Comparison of ENCODE assay signal across 10 cellular contexts in genomic region chr19:5036733-5037681, GRCh38.
A peak's percentile ranks its signal among the peaks of the same experiment; 100 is the strongest.
DNase-seq lines count a peak whose midpoint lies in the region; ATAC-seq and TF ChIP-seq lines count a peak whose summit lies in the region.
"Had no signal": no experiment of that assay in that cellular context is flagged by ENCODE, and none has a peak within 500 bp of the region (broad histone marks: within the 10 kb centered on the region; RNA-seq: fewer than 3 reads in every experiment).

No MANE protein-coding gene starts in this region.

- H3K4me1 ChIP-seq in esophagus squamous epithelium (peaks cover 19 to 49% (median 23%) of the 10 kb centered on the region in 3 donors), osteoblast (ENCODE audit: insufficient read depth, low read length) (peaks cover 4% of the 10 kb centered on the region)

- peaks cover 4% of the 10 kb centered on the region for H3K4me1 Mint-ChIP-seq in T-helper 17 cell

- DNase-seq in C1 segment of cervical spinal cord (lab: John Stamatoyannopoulos, UW) (peak in 10 of 14 donors; percentile 16 to 73 (median 42)), RWPE1 (ENCODE audit: low spot score) (no peak), esophagus squamous epithelium (lab: John Stamatoyannopoulos, UW) (no peak), osteoblast (ENCODE audit: insufficient read length, low spot score, missing footprints) (peak; percentile 91), T-helper 17 cell (no peak), NCI-H446 treated with DMSO at 0.1 percent for 48 hours (lab: John Stamatoyannopoulos, UW) (no peak)
- DNase-seq: activated CD4-positive, alpha-beta T cell treated with anti-CD3 and anti-CD28 coated beads for 4 hours; HCEC 1CT had no signal

- POLR2A ChIA-PET in RWPE1 (lab: Yijun Ruan, JAX; ENCODE audit: low non-redundant PET): no interaction called here

- TF ChIP-seq CTCF in RWPE1 (conservative IDR thresholded peaks at IDR 0.05; ENCODE audit: low read depth): no peak
- no peak for TF ChIP-seq CTCF in esophagus squamous epithelium (IDR thresholded peaks at IDR 0.05)
- TF ChIP-seq CTCF in osteoblast (IDR thresholded peaks at IDR 0.05; ENCODE audit: extremely low read depth, low read depth, low read length): no peak

- peaks cover 14% of the 10 kb centered on the region for H3K79me2 ChIP-seq in osteoblast (ENCODE audit: insufficient read depth, low read length)

- H2AFZ ChIP-seq in osteoblast (ENCODE audit: low read length): no peak overlapping the region

- CTCF ChIA-PET in RWPE1 (lab: Yijun Ruan, JAX): no interaction called here

- no peak overlapping the region for H3K27ac Mint-ChIP-seq in T-helper 17 cell

- H3K27me3 ChIP-seq in esophagus squamous epithelium (no peaks in the 10 kb centered on the region), osteoblast (ENCODE audit: insufficient read depth, low read length) (no peaks in the 10 kb centered on the region)

- peaks cover 5% of the 10 kb centered on the region for H3K36me3 Mint-ChIP-seq in T-helper 17 cell (ENCODE audit: low read depth)

- H3K36me3 ChIP-seq in esophagus squamous epithelium (peaks cover 16 to 83% (median 39%) of the 10 kb centered on the region in 3 donors), osteoblast (ENCODE audit: insufficient read depth, low read length) (peaks cover 23% of the 10 kb centered on the region)

- no peak overlapping the region for H3K4me3 Mint-ChIP-seq in T-helper 17 cell

- ATAC-seq in HG03159 (IDR thresholded peaks at IDR 0.05; ENCODE audit: unreplicated experiment) (no peak), HG02588 (IDR thresholded peaks at IDR 0.05; ENCODE audit: unreplicated experiment) (no peak), T-helper 17 cell (no peak)

- H3K27me3 Mint-ChIP-seq in T-helper 17 cell: no peaks in the 10 kb centered on the region

- intact Hi-C loops in esophagus squamous epithelium (cut with DNase I): no loop called here

- no peaks in the 10 kb centered on the region for H3K9me3 ChIP-seq in esophagus squamous epithelium
- H3K9me3 ChIP-seq in osteoblast (ENCODE audit: low read depth, low read length): no peaks in the 10 kb centered on the region
- no peaks in the 10 kb centered on the region for H3K9me3 ChIP-seq in T-helper 17 cell (ENCODE audit: control insufficient read depth, low read length, poor library complexity, severe bottlenecking)

- peak overlapping the region; percentile 62 for H3K27ac ChIP-seq in RWPE1
- peak overlapping the region in 3 of 4 donors; percentile 3 to 52 (median 49) for H3K27ac ChIP-seq in esophagus squamous epithelium
- H3K27ac ChIP-seq in osteoblast (ENCODE audit: low read depth, low read length): no peak overlapping the region

- WGBS in esophagus squamous epithelium, 2 donors: 56 to 62% methylated on average over 22 to 24 of the region's 40 CpGs

- H4K20me1 ChIP-seq in osteoblast (ENCODE audit: insufficient read depth, low read length): peaks cover 45% of the 10 kb centered on the region

- H3K4me3 ChIP-seq in esophagus squamous epithelium (peak overlapping the region in 1 of 4 donors; percentile 34), osteoblast (ENCODE audit: insufficient read depth, low read length) (no peak overlapping the region)

- H3K4me2 ChIP-seq in osteoblast (ENCODE audit: insufficient read depth, low read length): peak overlapping the region; percentile 23

- no peak for TF ChIP-seq POLR2A in esophagus squamous epithelium (IDR thresholded peaks at IDR 0.05)

Comparison
In these comparisons a context has a peak if more than half of its experiments do, and no peak if none do; other contexts are left out.
1. DNase-seq: peak in C1 segment of cervical spinal cord (10 of 14) and osteoblast (single experiment); none in RWPE1 (single experiment), esophagus squamous epithelium (single experiment), T-helper 17 cell (0 of 3) and NCI-H446 treated with DMSO at 0.1 percent for 48 hours (single experiment).